Comparison of ENCODE assay signal across 8 cellular contexts in genomic region chr9:96419691-96419969, GRCh38. TPM values are rescaled to one million over a fixed set of nuclear protein-coding genes. Genes with fewer than 3 reads are reported as not detected.
DNase-seq lines count a peak whose midpoint lies in the region; ATAC-seq and TF ChIP-seq lines count a peak whose summit lies in the region.

No MANE protein-coding gene starts in this region.

- H3K27ac ChIP-seq in spleen = peak overlapping the region; percentile 93 to 99 (median 98)

- H3K9me3 ChIP-seq in spleen = no peaks in the 10 kb centered on the region

- H3K27me3 ChIP-seq in spleen (replicated peaks in 1 of 7) = no peaks in the 10 kb centered on the region

- peak overlapping the region; percentile 84 for H3K4me3 Mint-ChIP-seq in activated CD4-positive, alpha-beta memory T cell treated with anti-CD3 and anti-CD28 coated beads, Interleukin-2, amount 10 ng/mL, durations not matched to agents 7 days and 5 days
- peak overlapping the region; percentile 89 for H3K4me3 Mint-ChIP-seq in glutamatergic neuron (ENCODE audit: unreplicated experiment)

- peak overlapping the region; percentile 63 for H3K4me3 ChIP-seq in HFF-Myc (replicated peaks; ENCODE audit: low read depth, low read length)
- H3K4me3 ChIP-seq in spleen = peak overlapping the region in 6 of 8 donors; percentile 71 to 95 (median 89)

- peak overlapping the region; percentile 89 for H3K27ac Mint-ChIP-seq in activated CD4-positive, alpha-beta memory T cell treated with anti-CD3 and anti-CD28 coated beads, Interleukin-2, amount 10 ng/mL, durations not matched to agents 7 days and 5 days
- peak overlapping the region; percentile 76 for H3K27ac Mint-ChIP-seq in glutamatergic neuron (ENCODE audit: unreplicated experiment)

- H3K4me1 Mint-ChIP-seq in activated CD4-positive, alpha-beta memory T cell treated with anti-CD3 and anti-CD28 coated beads, Interleukin-2, amount 10 ng/mL, durations not matched to agents 7 days and 5 days = peaks cover 35% of the 10 kb centered on the region
- H3K4me1 Mint-ChIP-seq in glutamatergic neuron (ENCODE audit: low read depth, unreplicated experiment) = peaks cover 13% of the 10 kb centered on the region

- POLR2A ChIA-PET in activated CD4-positive, alpha-beta memory T cell treated with anti-CD3 and anti-CD28 coated beads, Interleukin-2, amount 10 ng/mL, durations not matched to agents 7 days and 5 days (lab: Charles Lee) = interaction anchor here (0.7 to 4.3 kb wide), 12 partner anchors 10 to 358 kb away, joined by 3 to 47 read pairs (median 4); partner anchors contain the start of genes HABP4 and ZNF510

- 41 to 53% (median 47%) methylated on average over 2 of the region's 2 CpGs for WGBS in spleen, 5 donors

- no peak for DNase-seq in HFF-Myc (ENCODE audit: extremely low read depth, low read depth)
- DNase-seq in activated CD4-positive, alpha-beta memory T cell treated with anti-CD3 and anti-CD28 coated beads, Interleukin-2, amount 10 ng/mL, durations not matched to agents 7 days and 5 days = no peak
- DNase-seq in glutamatergic neuron = no peak
- DNase-seq in spleen = no peak
- DNase-seq in NCI-H2029 (lab: John Stamatoyannopoulos, UW) = no peak
- DNase-seq in Ammon's horn (ENCODE audit: low spot score) = no peak

- CTCF ChIA-PET in activated CD4-positive, alpha-beta memory T cell treated with anti-CD3 and anti-CD28 coated beads, Interleukin-2, amount 10 ng/mL, durations not matched to agents 7 days and 5 days (lab: Charles Lee) = interaction anchor here (1.0 kb wide), 2 partner anchors 30 to 31 kb away, joined by 3 to 6 read pairs; partner anchors contain the start of gene HABP4

- H3K36me3 Mint-ChIP-seq in activated CD4-positive, alpha-beta memory T cell treated with anti-CD3 and anti-CD28 coated beads, Interleukin-2, amount 10 ng/mL, durations not matched to agents 7 days and 5 days (ENCODE audit: low read depth) = peaks cover 12% of the 10 kb centered on the region
- H3K36me3 Mint-ChIP-seq in glutamatergic neuron (ENCODE audit: unreplicated experiment) = no peaks in the 10 kb centered on the region

- no peaks in the 10 kb centered on the region for H3K9me3 Mint-ChIP-seq in activated CD4-positive, alpha-beta memory T cell treated with anti-CD3 and anti-CD28 coated beads, Interleukin-2, amount 10 ng/mL, durations not matched to agents 7 days and 5 days
- peaks cover 4% of the 10 kb centered on the region for H3K9me3 Mint-ChIP-seq in glutamatergic neuron (ENCODE audit: unreplicated experiment)

- ATAC-seq in GM21529 (IDR thresholded peaks at IDR 0.05; ENCODE audit: unreplicated experiment) (no peak), GM18517 (IDR thresholded peaks at IDR 0.05; ENCODE audit: unreplicated experiment) (no peak)

- H3K4me1 ChIP-seq in spleen = peaks cover 0 to 48% (median 36%) of the 10 kb centered on the region in 6 donors

- no peaks in the 10 kb centered on the region for H3K36me3 ChIP-seq in spleen

- no peak for TF ChIP-seq POLR2A in spleen (IDR thresholded peaks at IDR 0.05)

- H3K27me3 Mint-ChIP-seq in activated CD4-positive, alpha-beta memory T cell treated with anti-CD3 and anti-CD28 coated beads, Interleukin-2, amount 10 ng/mL, durations not matched to agents 7 days and 5 days = no peaks in the 10 kb centered on the region
- peaks cover 4% of the 10 kb centered on the region for H3K27me3 Mint-ChIP-seq in glutamatergic neuron (ENCODE audit: unreplicated experiment)

- intact Hi-C loops in spleen (cut with DNase I; ENCODE audit: low total_unique reads) = loop anchor here (2.0 kb wide), 1 partner anchor 29 kb away; no protein-coding TSS in a partner anchor

- TF ChIP-seq CTCF in HFF-Myc (IDR thresholded peaks at IDR 0.05; ENCODE audit: low read depth, low read length, missing control alignments) = no peak
- no peak for TF ChIP-seq CTCF in glutamatergic neuron (IDR thresholded peaks at IDR 0.05; ENCODE audit: partially characterized antibody, unreplicated experiment)
- no peak for TF ChIP-seq CTCF in spleen (IDR thresholded peaks at IDR 0.05 in 8 of 11, conservative IDR thresholded peaks at IDR 0.05 in 3 of 11)

RNA-seq across cellular contexts. Expression of gene ZNF367, which starts 1.5 kb away (rescaled TPM):
- total RNA-seq in activated CD4-positive, alpha-beta memory T cell treated with anti-CD3 and anti-CD28 coated beads, Interleukin-2, amount 10 ng/mL, durations not matched to agents 7 days and 5 days = 10 to 100 TPM; 27.7 to 28.7 TPM
- total RNA-seq in glutamatergic neuron (ENCODE audit: unreplicated experiment) (39.5 TPM), spleen (1 to 10 TPM; 1.2 to 3.7 (median 2.2) TPM)
- 1 to 10 TPM in 2 of 3 donors, under 1 TPM in 1; 0.93 to 2.1 (median 1.4) TPM for polyA plus RNA-seq in spleen

RNA-seq across cellular contexts. Expression of gene HABP4, which starts 30.3 kb away (rescaled TPM):
- 10 to 100 TPM; 13.1 to 14.1 TPM for total RNA-seq in activated CD4-positive, alpha-beta memory T cell treated with anti-CD3 and anti-CD28 coated beads, Interleukin-2, amount 10 ng/mL, durations not matched to agents 7 days and 5 days
- total RNA-seq in glutamatergic neuron (ENCODE audit: unreplicated experiment) (21.4 TPM), spleen (10 to 100 TPM in 1 of 7 donors, 1 to 10 TPM in 6; 6.3 to 10.6 (median 7.9) TPM)
- polyA plus RNA-seq in spleen = 1 to 10 TPM; 6.8 to 9.2 (median 7.0) TPM

RNA-seq across cellular contexts. Expression of gene SLC35D2, which starts 36.1 kb away (rescaled TPM):
- 10 to 100 TPM; 14.7 to 15.1 TPM for total RNA-seq in activated CD4-positive, alpha-beta memory T cell treated with anti-CD3 and anti-CD28 coated beads, Interleukin-2, amount 10 ng/mL, durations not matched to agents 7 days and 5 days
- total RNA-seq in glutamatergic neuron (ENCODE audit: unreplicated experiment) (44.7 TPM), spleen (10 to 100 TPM; 10.9 to 20.9 (median 17.4) TPM)
- polyA plus RNA-seq in spleen = 10 to 100 TPM in 2 of 3 donors, 1 to 10 TPM in 1; 9.8 to 11.1 (median 10.1) TPM
